Comparison of ENCODE assay signal across 11 cellular contexts in genomic region chr14:73763396-73763795, GRCh38. TPM values are rescaled to one million over a fixed set of nuclear protein-coding genes. Genes with fewer than 3 reads are reported as not detected.
A peak's percentile ranks its signal among the peaks of the same experiment; 100 is the strongest.
DNase-seq lines count a peak whose midpoint lies in the region; ATAC-seq and TF ChIP-seq lines count a peak whose summit lies in the region.
"Had no signal": no experiment of that assay in that cellular context is flagged by ENCODE, and none has a peak within 500 bp of the region (broad histone marks: within the 10 kb centered on the region; RNA-seq: fewer than 3 reads in every experiment).

No MANE protein-coding gene starts in this region.

- no peak overlapping the region for H3K4me3 ChIP-seq in prostate gland
- H3K4me3 ChIP-seq: neural progenitor cell had no signal

- no peaks in the 10 kb centered on the region for H3K27me3 Mint-ChIP-seq in effector memory CD8-positive, alpha-beta T cell

- peak; percentile 13 for DNase-seq in SIG-M5 treated with dmso at 0.1 percent for 504 hours (lab: John Stamatoyannopoulos, UW; ENCODE audit: unreplicated experiment)
- no peak for DNase-seq in SIG-M5 (lab: John Stamatoyannopoulos, UW)
- DNase-seq in NCI-H526 treated with DMSO at 0.1 percent for 48 hours (lab: John Stamatoyannopoulos, UW), result peak; percentile 22
- no peak for DNase-seq in effector memory CD8-positive, alpha-beta T cell
- DNase-seq in prostate gland (ENCODE audit: low spot score), result peak; percentile 72
- no peak for DNase-seq in kidney tubule cell (ENCODE audit: low spot score)
- DNase-seq in NCI-H128 (lab: John Stamatoyannopoulos, UW; ENCODE audit: unreplicated experiment), result no peak
- DNase-seq in AG08396 (ENCODE audit: low spot score), result no peak
- DNase-seq: activated CD8-positive, alpha-beta memory T cell treated with anti-CD3 and anti-CD28 coated beads for 24 hours; cerebellar nuclear complex had no signal

- no peaks in the 10 kb centered on the region for H3K36me3 ChIP-seq in prostate gland
- H3K36me3 ChIP-seq: neural progenitor cell had no signal

- TF ChIP-seq POLR2A in prostate gland (IDR thresholded peaks at IDR 0.05), result no peak

- peaks cover 49 to 61% of the 10 kb centered on the region in 2 donors for H3K4me1 Mint-ChIP-seq in effector memory CD8-positive, alpha-beta T cell (ENCODE audit: low read depth in 2 of 2)

- H3K27me3 ChIP-seq in prostate gland (replicated peaks; ENCODE audit: insufficient read depth), result no peaks in the 10 kb centered on the region

- H3K27ac Mint-ChIP-seq in effector memory CD8-positive, alpha-beta T cell, result peak overlapping the region; percentile 98
- H3K27ac Mint-ChIP-seq: neural progenitor cell had no signal

- H3K36me3 Mint-ChIP-seq in effector memory CD8-positive, alpha-beta T cell (ENCODE audit: insufficient read depth), result peaks cover 32% of the 10 kb centered on the region
- H3K36me3 Mint-ChIP-seq: neural progenitor cell had no signal

- intact Hi-C loops in prostate gland (cut with DNase I), result no loop called here

- no peaks in the 10 kb centered on the region for H3K9me3 ChIP-seq in prostate gland

- H3K27ac ChIP-seq in prostate gland, result peak overlapping the region; percentile 89 to 95
- H3K27ac ChIP-seq: neural progenitor cell had no signal

- no peak for TF ChIP-seq CTCF in prostate gland (IDR thresholded peaks at IDR 0.05)

- peaks cover 43% of the 10 kb centered on the region for H3K4me1 ChIP-seq in prostate gland (replicated peaks)

- ATAC-seq in effector memory CD8-positive, alpha-beta T cell (replicated peaks), result no peak

- peak overlapping the region in 1 of 2 donors; percentile 72 for H3K4me3 Mint-ChIP-seq in effector memory CD8-positive, alpha-beta T cell
- H3K4me3 Mint-ChIP-seq: neural progenitor cell had no signal

- H3K9me3 Mint-ChIP-seq in effector memory CD8-positive, alpha-beta T cell, result no peaks in the 10 kb centered on the region
- H3K9me3 Mint-ChIP-seq: neural progenitor cell had no signal

- 28% methylated on average over 3 of the region's 3 CpGs for WGBS in prostate gland

RNA-seq across cellular contexts. Expression of gene PNMA1, which starts 49.2 kb away (rescaled TPM):
- 10 to 100 TPM; 18.6 to 62.7 TPM for total RNA-seq in prostate gland

Comparison
In these comparisons a context has a peak if more than half of its experiments do, and no peak if none do; other contexts are left out.
1. DNase-seq: peak in SIG-M5 treated with dmso at 0.1 percent for 504 hours (single experiment), NCI-H526 treated with DMSO at 0.1 percent for 48 hours (single experiment) and prostate gland (single experiment); none in SIG-M5 (single experiment), effector memory CD8-positive, alpha-beta T cell (0 of 3), kidney tubule cell (single experiment), NCI-H128 (single experiment) and AG08396 (single experiment).